In genomic region chr20:61613885-61614284, GRCh38 we compare ENCODE assay signal across 8 cellular contexts.
"Had no signal": no experiment of that assay in that cellular context is flagged by ENCODE, and none has a peak within 500 bp of the region (broad histone marks: within the 10 kb centered on the region; RNA-seq: fewer than 3 reads in every experiment).

No MANE protein-coding gene starts in this region.

- H3K4me3 ChIP-seq: K562 had no signal

- H3K27me3 Mint-ChIP-seq: IgD-negative memory B cell had no signal

- H3K4me1 Mint-ChIP-seq: IgD-negative memory B cell had no signal

- H3K27ac Mint-ChIP-seq: IgD-negative memory B cell had no signal

- DNase-seq: IMR-90, KBM-7, KG1 had no signal

- ATAC-seq: HepG2, K562 had no signal

- H3K27ac ChIP-seq: HL-60, KMS-11 had no signal

- FAIRE-seq: HepG2, K562 had no signal

- H3K36me3 Mint-ChIP-seq: IgD-negative memory B cell had no signal
